ENCODE assay signal across 13 cellular contexts in genomic region chr19:4707956-4708650, GRCh38. TPM values are rescaled to one million over a fixed set of nuclear protein-coding genes. Genes with fewer than 3 reads are reported as not detected.
DNase-seq lines count a peak whose midpoint lies in the region; ATAC-seq and TF ChIP-seq lines count a peak whose summit lies in the region.
"Had no signal": no experiment of that assay in that cellular context is flagged by ENCODE, and none has a peak within 500 bp of the region (broad histone marks: within the 10 kb centered on the region; RNA-seq: fewer than 3 reads in every experiment).

No MANE protein-coding gene starts in this region.

- ATAC-seq in left lobe of liver, result peak; percentile 56
- ATAC-seq in stimulated activated naive B cell treated with anti-CD40 and anti-IgM and Interleukin-4, amounts not matched to agents 10 μg/mL and 1 μg/mL and 100 μg/mL, for 72 hours (replicated peaks), result no peak
- ATAC-seq: HCT116 had no signal

- H3K4me3 ChIP-seq in colonic mucosa, result no peak overlapping the region
- H3K4me3 ChIP-seq: lung had no signal

- peaks cover 100% of the 10 kb centered on the region for H3K36me3 Mint-ChIP-seq in dendritic cell treated with granulocyte-macrophage colony-stimulating factor and Interleukin-4, amounts not matched to agents 40 ng/mL and 50 ng/mL, for 4 days (ENCODE audit: low read depth)
- peaks cover 42 to 58% of the 10 kb centered on the region in 2 donors for H3K36me3 Mint-ChIP-seq in stimulated activated naive B cell treated with anti-CD40 and anti-IgM and Interleukin-4, amounts not matched to agents 10 μg/mL and 1 μg/mL and 100 μg/mL, for 72 hours
- H3K36me3 Mint-ChIP-seq in glutamatergic neuron (ENCODE audit: unreplicated experiment), result peaks cover 5% of the 10 kb centered on the region

- peaks cover 19% of the 10 kb centered on the region for H3K36me3 ChIP-seq in colonic mucosa

- no peak overlapping the region for H3K4me3 Mint-ChIP-seq in dendritic cell treated with granulocyte-macrophage colony-stimulating factor and Interleukin-4, amounts not matched to agents 40 ng/mL and 50 ng/mL, for 4 days
- H3K4me3 Mint-ChIP-seq in stimulated activated naive B cell treated with anti-CD40 and anti-IgM and Interleukin-4, amounts not matched to agents 10 μg/mL and 1 μg/mL and 100 μg/mL, for 72 hours, result no peak overlapping the region
- H3K4me3 Mint-ChIP-seq in glutamatergic neuron (ENCODE audit: unreplicated experiment), result no peak overlapping the region
- H3K4me3 Mint-ChIP-seq: T-helper 2 cell treated with Interferon-gamma antibody and Interleukin-4, amounts not matched to agents 5 μg/mL and 100 μg/mL, for 36 hours had no signal

- peaks cover 60% of the 10 kb centered on the region for H3K4me1 Mint-ChIP-seq in dendritic cell treated with granulocyte-macrophage colony-stimulating factor and Interleukin-4, amounts not matched to agents 40 ng/mL and 50 ng/mL, for 4 days (ENCODE audit: low read depth)
- H3K4me1 Mint-ChIP-seq in stimulated activated naive B cell treated with anti-CD40 and anti-IgM and Interleukin-4, amounts not matched to agents 10 μg/mL and 1 μg/mL and 100 μg/mL, for 72 hours, result peaks cover 12% of the 10 kb centered on the region in 2 donors
- no peaks in the 10 kb centered on the region for H3K4me1 Mint-ChIP-seq in glutamatergic neuron (ENCODE audit: low read depth, unreplicated experiment)

- DNase-seq in RPMI7951 (ENCODE audit: low read depth) (peak; percentile 51), left lobe of liver (ENCODE audit: low spot score) (peak; percentile 91), germinal center (ENCODE audit: low spot score) (no peak), glutamatergic neuron (no peak), occipital lobe (lab: John Stamatoyannopoulos, UW) (no peak), colonic mucosa (no peak)
- DNase-seq in stimulated activated naive B cell treated with anti-CD40 and anti-IgM and Interleukin-4, amounts not matched to agents 10 μg/mL and 1 μg/mL and 100 μg/mL, for 72 hours, result no peak
- DNase-seq: COR-L47, erythroblast had no signal

- no peak overlapping the region for H3K27ac ChIP-seq in colonic mucosa

- peaks cover 9% of the 10 kb centered on the region for H3K4me1 ChIP-seq in colonic mucosa

- TF ChIP-seq CTCF in glutamatergic neuron (IDR thresholded peaks at IDR 0.05; ENCODE audit: partially characterized antibody, unreplicated experiment), result no peak
- no peak for TF ChIP-seq CTCF in colonic mucosa (IDR thresholded peaks at IDR 0.05)

- no peaks in the 10 kb centered on the region for H3K9me3 ChIP-seq in colonic mucosa

- H3K9me3 Mint-ChIP-seq in dendritic cell treated with granulocyte-macrophage colony-stimulating factor and Interleukin-4, amounts not matched to agents 40 ng/mL and 50 ng/mL, for 4 days, result no peaks in the 10 kb centered on the region
- H3K9me3 Mint-ChIP-seq in stimulated activated naive B cell treated with anti-CD40 and anti-IgM and Interleukin-4, amounts not matched to agents 10 μg/mL and 1 μg/mL and 100 μg/mL, for 72 hours, result no peaks in the 10 kb centered on the region
- no peaks in the 10 kb centered on the region for H3K9me3 Mint-ChIP-seq in glutamatergic neuron (ENCODE audit: unreplicated experiment)
- H3K9me3 Mint-ChIP-seq: T-helper 2 cell treated with Interferon-gamma antibody and Interleukin-4, amounts not matched to agents 5 μg/mL and 100 μg/mL, for 36 hours had no signal

- H3K27ac Mint-ChIP-seq in dendritic cell treated with granulocyte-macrophage colony-stimulating factor and Interleukin-4, amounts not matched to agents 40 ng/mL and 50 ng/mL, for 4 days, result peak overlapping the region; percentile 9
- peak overlapping the region; percentile 63 for H3K27ac Mint-ChIP-seq in stimulated activated naive B cell treated with anti-CD40 and anti-IgM and Interleukin-4, amounts not matched to agents 10 μg/mL and 1 μg/mL and 100 μg/mL, for 72 hours
- no peak overlapping the region for H3K27ac Mint-ChIP-seq in glutamatergic neuron (ENCODE audit: unreplicated experiment)
- H3K27ac Mint-ChIP-seq: T-helper 2 cell treated with Interferon-gamma antibody and Interleukin-4, amounts not matched to agents 5 μg/mL and 100 μg/mL, for 36 hours had no signal

- H3K9ac ChIP-seq in colonic mucosa (ENCODE audit: low read depth in 2 of 2, low read length in 2 of 2), result no peak overlapping the region

- intact Hi-C loops in dendritic cell treated with granulocyte-macrophage colony-stimulating factor and Interleukin-4, amounts not matched to agents 40 ng/mL and 50 ng/mL, for 4 days (cut with micrococcal nuclease), result no loop called here
- intact Hi-C loops in colonic mucosa (cut with DNase I), result no loop called here

- H3K27me3 Mint-ChIP-seq in dendritic cell treated with granulocyte-macrophage colony-stimulating factor and Interleukin-4, amounts not matched to agents 40 ng/mL and 50 ng/mL, for 4 days, result no peaks in the 10 kb centered on the region
- no peaks in the 10 kb centered on the region for H3K27me3 Mint-ChIP-seq in stimulated activated naive B cell treated with anti-CD40 and anti-IgM and Interleukin-4, amounts not matched to agents 10 μg/mL and 1 μg/mL and 100 μg/mL, for 72 hours
- H3K27me3 Mint-ChIP-seq in glutamatergic neuron (ENCODE audit: unreplicated experiment), result peaks cover 3% of the 10 kb centered on the region

- no peaks in the 10 kb centered on the region for H3K27me3 ChIP-seq in colonic mucosa

RNA-seq across cellular contexts. Expression of gene DPP9, which starts 15.5 kb away (rescaled TPM):
- total RNA-seq in RPMI7951 (2014; rRNA removed; shearing (Covaris generic)), result 63.3 and 69.9 TPM in 2 replicates
- total RNA-seq in left lobe of liver (61.3 TPM), glutamatergic neuron (ENCODE audit: unreplicated experiment) (44.8 TPM), occipital lobe (5.5 TPM), colonic mucosa (100 to 1,000 TPM in 1 of 2 donors, 10 to 100 TPM in 1; 56.3 to 100 TPM)

RNA-seq across cellular contexts. Expression of gene MYDGF, which starts 38.0 kb away (rescaled TPM):
- total RNA-seq in RPMI7951 (2014; rRNA removed; shearing (Covaris generic)), result 258 and 333 TPM in 2 replicates
- total RNA-seq in left lobe of liver, result 85.4 TPM
- total RNA-seq in glutamatergic neuron (ENCODE audit: unreplicated experiment), result 32.6 TPM
- total RNA-seq in occipital lobe, result 37.9 TPM
- total RNA-seq in colonic mucosa, result 100 to 1,000 TPM; 108 to 182 TPM

Comparison
In these comparisons a context has a peak if more than half of its experiments do, and no peak if none do; other contexts are left out.
1. DNase-seq: peak in RPMI7951 (single experiment) and left lobe of liver (single experiment); none in stimulated activated naive B cell treated with anti-CD40 and anti-IgM and Interleukin-4, amounts not matched to agents 10 μg/mL and 1 μg/mL and 100 μg/mL, for 72 hours (single experiment), germinal center (single experiment), glutamatergic neuron (single experiment), occipital lobe (single experiment) and colonic mucosa (single experiment).